In genomic region chr6:31791324-31792089, GRCh38 we compare ENCODE assay signal across 9 cellular contexts. TPM values are rescaled to one million over a fixed set of nuclear protein-coding genes. Genes with fewer than 3 reads are reported as not detected.
A peak's percentile ranks its signal among the peaks of the same experiment; 100 is the strongest.
DNase-seq lines count a peak whose midpoint lies in the region; ATAC-seq and TF ChIP-seq lines count a peak whose summit lies in the region.
"Had no signal": no experiment of that assay in that cellular context is flagged by ENCODE, and none has a peak within 500 bp of the region (broad histone marks: within the 10 kb centered on the region; RNA-seq: fewer than 3 reads in every experiment).

No MANE protein-coding gene starts in this region.

- H3K36me3 Mint-ChIP-seq in activated CD8-positive, alpha-beta T cell treated with anti-CD3 and anti-CD28 coated beads for 36 hours (ENCODE audit: low read depth) = peaks cover 36% of the 10 kb centered on the region

- peaks cover 10% of the 10 kb centered on the region for H3F3A ChIP-seq in DOHH2 (ENCODE audit: control insufficient read depth, insufficient read depth)

- no peak overlapping the region for H3K4me2 ChIP-seq in DOHH2 (ENCODE audit: low read length)

- CTCF ChIA-PET in AG04450 (lab: Charles Lee) = interaction anchor here (0.5 to 2.5 kb wide), 26 partner anchors 9 to 363 kb away, joined by 3 to 24 read pairs (median 4); partner anchors contain the start of genes CLIC1, DDAH2, HSPA1L and LSM2
- CTCF ChIA-PET in activated CD8-positive, alpha-beta T cell treated with anti-CD3 and anti-CD28 coated beads for 36 hours (lab: Charles Lee) = interaction anchor here (0.6 to 3.8 kb wide), 22 partner anchors 9 to 124 kb away, joined by 3 to 34 read pairs (median 4); partner anchors contain the start of genes DDAH2, HSPA1A, HSPA1B and HSPA1L

- H3K9me2 ChIP-seq in DOHH2 (replicated peaks; ENCODE audit: control insufficient read depth, low read length) = no peaks in the 10 kb centered on the region

- peaks cover 28% of the 10 kb centered on the region for H3K4me1 Mint-ChIP-seq in activated CD8-positive, alpha-beta T cell treated with anti-CD3 and anti-CD28 coated beads for 36 hours (ENCODE audit: low read depth)

- intact Hi-C loops in activated CD8-positive, alpha-beta T cell treated with anti-CD3 and anti-CD28 coated beads for 36 hours (cut with micrococcal nuclease) = no loop called here

- peaks cover 38% of the 10 kb centered on the region for H3K4me1 ChIP-seq in DOHH2 (ENCODE audit: control insufficient read depth, low read length)
- H3K4me1 ChIP-seq in gastroesophageal sphincter = peaks cover 0 to 22% (median 12%) of the 10 kb centered on the region in 3 donors

- no peaks in the 10 kb centered on the region for H3K9me3 Mint-ChIP-seq in activated CD8-positive, alpha-beta T cell treated with anti-CD3 and anti-CD28 coated beads for 36 hours

- H3K36me3 ChIP-seq in DOHH2 (ENCODE audit: control insufficient read depth, low read length) (peaks cover 56% of the 10 kb centered on the region), gastroesophageal sphincter (peaks cover 0 to 52% of the 10 kb centered on the region in 2 donors)

- ATAC-seq in activated CD8-positive, alpha-beta T cell treated with anti-CD3 and anti-CD28 coated beads for 36 hours = no peak
- ATAC-seq in gastroesophageal sphincter (no peak), GM21528 (IDR thresholded peaks at IDR 0.05; ENCODE audit: low FRiP score, unreplicated experiment) (no peak)
- ATAC-seq: left colon had no signal

- 8 to 20% methylated on average over 2 to 4 of the region's 12 CpGs for WGBS in gastroesophageal sphincter (ENCODE audit: low coverage in 1 of 2), 2 donors

- H3K27ac ChIP-seq in AG04450 (ENCODE audit: low read depth, low read length) (no peak overlapping the region), DOHH2 (ENCODE audit: low read depth, low read length) (no peak overlapping the region), gastroesophageal sphincter (peak overlapping the region in 2 of 4 donors; percentile 17 to 18)

- peaks cover 4% of the 10 kb centered on the region; the same call in 1 of the 2 replicates for H4K20me1 ChIP-seq in DOHH2 (ENCODE audit: control insufficient read depth, insufficient read depth, low read depth, low read length)

- H3K4me3 ChIP-seq in AG04450 (ENCODE audit: low read depth, low read length) (no peak overlapping the region), DOHH2 (ENCODE audit: low read length) (no peak overlapping the region), gastroesophageal sphincter (no peak overlapping the region)

- no peaks in the 10 kb centered on the region for H3K27me3 Mint-ChIP-seq in activated CD8-positive, alpha-beta T cell treated with anti-CD3 and anti-CD28 coated beads for 36 hours

- no peak for TF ChIP-seq POLR2A in gastroesophageal sphincter (IDR thresholded peaks at IDR 0.05)

- H3K9me3 ChIP-seq in AG04450 (ENCODE audit: control insufficient read depth, insufficient read depth, low read length) (no peaks in the 10 kb centered on the region), DOHH2 (ENCODE audit: control insufficient read depth, insufficient read depth, low read length) (no peaks in the 10 kb centered on the region), gastroesophageal sphincter (no peaks in the 10 kb centered on the region)

- H3K27ac Mint-ChIP-seq in activated CD8-positive, alpha-beta T cell treated with anti-CD3 and anti-CD28 coated beads for 36 hours = peak overlapping the region; percentile 13

- H3K4me3 Mint-ChIP-seq in activated CD8-positive, alpha-beta T cell treated with anti-CD3 and anti-CD28 coated beads for 36 hours = no peak overlapping the region

- TF ChIP-seq CTCF in AG04450 (IDR thresholded peaks at IDR 0.05; ENCODE audit: low read depth, low read length) (peak; percentile 73), DOHH2 (IDR thresholded peaks at IDR 0.05; ENCODE audit: low read depth, low read length, poor library complexity, severe bottlenecking) (peak; percentile 80), gastroesophageal sphincter (IDR thresholded peaks at IDR 0.05) (peak in 3 of 4 experiments; percentile 19 to 55 (median 46))
- TF ChIP-seq CTCF in activated CD8-positive, alpha-beta T cell treated with anti-CD3 and anti-CD28 coated beads for 36 hours (IDR thresholded peaks at IDR 0.05) = peak; percentile 79

- H3K27me3 ChIP-seq in AG04450 (ENCODE audit: control insufficient read depth, insufficient read depth, low read length) (no peaks in the 10 kb centered on the region), DOHH2 (ENCODE audit: control insufficient read depth, low read length) (no peaks in the 10 kb centered on the region), gastroesophageal sphincter (no peaks in the 10 kb centered on the region)

- H3K79me2 ChIP-seq in DOHH2 (ENCODE audit: control insufficient read depth, low read length) = peaks cover 42% of the 10 kb centered on the region

- TF ChIP-seq EP300 in gastroesophageal sphincter (IDR thresholded peaks at IDR 0.05) = no peak

- DNase-seq in AG04450 (ENCODE audit: low read depth, low spot score) (no peak), NCI-H146 (lab: John Stamatoyannopoulos, UW) (peak; percentile 27), KG1 (lab: John Stamatoyannopoulos, UW) (no peak)
- DNase-seq in activated CD8-positive, alpha-beta T cell treated with anti-CD3 and anti-CD28 coated beads for 36 hours = peak; percentile 73
- peak; percentile 72 for DNase-seq in stimulated activated CD8-positive, alpha-beta memory T cell treated with anti-CD3 and anti-CD28 coated beads, Interleukin-4, amount 100 ng/mL, for 48 hours

- POLR2A ChIA-PET in AG04450 (lab: Yijun Ruan, JAX) = interaction anchor here (1.2 kb wide), 1 partner anchor 36 kb away, joined by 9 read pairs; the partner anchor contains the start of gene HSPA1B
- POLR2A ChIA-PET in activated CD8-positive, alpha-beta T cell treated with anti-CD3 and anti-CD28 coated beads for 36 hours (lab: Charles Lee) = interaction anchor here (0.8 to 1.4 kb wide), 4 partner anchors 15 to 55 kb away, joined by 3 to 5 read pairs (median 4); partner anchors contain the start of genes CLIC1 and LSM2

RNA-seq across cellular contexts. Expression of gene VARS1, which starts 4.0 kb away (rescaled TPM):
- polyA plus RNA-seq in AG04450 (2011; rRNA removed) = 16.0 and 23.9 TPM in 2 replicates
- polyA minus RNA-seq in AG04450 (2011; rRNA and poly(A)+ RNA removed) = 54.4 and 69.8 TPM in 2 replicates
- total RNA-seq in activated CD8-positive, alpha-beta T cell treated with anti-CD3 and anti-CD28 coated beads for 36 hours = 100 to 1,000 TPM; 150 to 153 TPM
- 10 to 100 TPM; 25.4 to 50.6 (median 29.9) TPM for total RNA-seq in gastroesophageal sphincter

RNA-seq across cellular contexts. Expression of gene VWA7, which starts 14.4 kb away (rescaled TPM):
- polyA plus RNA-seq in AG04450 (2011; rRNA removed) = 0.10 and 0.32 TPM in 2 replicates
- polyA minus RNA-seq in AG04450 (2011; rRNA and poly(A)+ RNA removed) = 0.26 and 0.78 TPM in 2 replicates
- 1 to 10 TPM; 1.6 TPM for total RNA-seq in activated CD8-positive, alpha-beta T cell treated with anti-CD3 and anti-CD28 coated beads for 36 hours
- under 1 TPM; 0.12 to 0.54 (median 0.31) TPM for total RNA-seq in gastroesophageal sphincter

RNA-seq across cellular contexts. Expression of gene LSM2, which starts 15.3 kb away (rescaled TPM):
- polyA plus RNA-seq in AG04450 (2011; rRNA removed) = 34.2 and 38.3 TPM in 2 replicates
- polyA minus RNA-seq in AG04450 (2011; rRNA and poly(A)+ RNA removed) = 22.5 and 24.8 TPM in 2 replicates
- total RNA-seq in activated CD8-positive, alpha-beta T cell treated with anti-CD3 and anti-CD28 coated beads for 36 hours = 100 to 1,000 TPM; 117 to 120 TPM
- total RNA-seq in gastroesophageal sphincter = 10 to 100 TPM; 18.0 to 31.7 (median 28.5) TPM

RNA-seq across cellular contexts. Expression of gene HSPA1L, which starts 23.6 kb away (rescaled TPM):
- 1.1 and 1.2 TPM in 2 replicates for polyA plus RNA-seq in AG04450 (2011; rRNA removed)
- polyA minus RNA-seq in AG04450 (2011; rRNA and poly(A)+ RNA removed) = 0.97 and 1.9 TPM in 2 replicates
- total RNA-seq in activated CD8-positive, alpha-beta T cell treated with anti-CD3 and anti-CD28 coated beads for 36 hours = 1 to 10 TPM; 1.7 to 2.0 TPM
- total RNA-seq in gastroesophageal sphincter = 1 to 10 TPM; 1.9 to 3.9 (median 2.6) TPM

RNA-seq across cellular contexts. Expression of gene HSPA1A, which starts 23.8 kb away (rescaled TPM):
- polyA plus RNA-seq in AG04450 (2011; rRNA removed) = 46.6 and 50.4 TPM in 2 replicates
- polyA minus RNA-seq in AG04450 (2011; rRNA and poly(A)+ RNA removed) = 22.7 and 36.9 TPM in 2 replicates
- 10 to 100 TPM; 36.6 to 37.8 TPM for total RNA-seq in activated CD8-positive, alpha-beta T cell treated with anti-CD3 and anti-CD28 coated beads for 36 hours
- total RNA-seq in gastroesophageal sphincter = 100 to 1,000 TPM; 287 to 496 (median 351) TPM

Comparison
In these comparisons a context has a peak if more than half of its experiments do, and no peak if none do; other contexts are left out.
1. DNase-seq: peak in NCI-H146 (single experiment), activated CD8-positive, alpha-beta T cell treated with anti-CD3 and anti-CD28 coated beads for 36 hours (single experiment) and stimulated activated CD8-positive, alpha-beta memory T cell treated with anti-CD3 and anti-CD28 coated beads, Interleukin-4, amount 100 ng/mL, for 48 hours (single experiment); none in AG04450 (single experiment) and KG1 (single experiment).
2. Peak in every context shown above with its lines, with median percentiles within 50 percentile points of each other: CTCF ChIP-seq.